In the genomic region with DNA sequence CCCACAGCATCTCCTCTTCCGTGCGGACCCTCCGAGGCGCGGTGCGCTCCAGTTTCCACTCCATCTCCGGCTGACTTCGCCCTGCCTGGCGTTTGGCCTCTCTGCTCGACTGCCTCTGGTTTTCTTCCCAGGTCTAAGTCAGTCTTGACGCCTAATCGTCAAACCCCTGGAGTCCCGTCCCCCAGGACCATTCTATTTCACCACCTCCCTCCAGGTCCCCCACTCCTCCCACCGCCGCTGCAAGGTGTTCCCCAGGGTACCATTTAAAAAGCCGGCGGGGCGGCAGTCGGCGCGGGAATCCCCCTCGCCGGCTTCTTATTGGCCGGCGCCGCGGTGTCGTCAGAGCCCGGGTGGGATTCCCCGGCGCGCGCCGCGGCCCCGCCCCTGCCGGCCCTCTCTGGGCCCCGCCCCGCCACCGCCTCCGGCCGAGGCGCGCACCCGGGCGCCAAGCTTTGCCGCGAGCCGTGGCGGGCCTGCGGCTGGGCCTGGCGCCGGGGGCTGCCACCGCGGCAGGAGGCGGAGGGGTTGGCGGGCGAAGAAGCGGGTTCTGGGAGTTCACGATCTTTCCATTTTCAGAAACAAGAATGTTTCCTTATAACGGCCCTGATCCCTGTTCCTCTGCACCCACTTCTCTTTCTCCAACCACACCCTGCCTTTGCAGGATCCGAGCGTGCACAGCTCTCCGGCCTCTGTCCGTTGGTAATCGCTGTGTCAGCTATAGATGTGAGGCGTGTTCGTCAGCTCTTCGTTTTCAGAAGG, we compare ENCODE assay signal across 8 cellular contexts. TPM values are rescaled to one million over a fixed set of nuclear protein-coding genes. Genes with fewer than 3 reads are reported as not detected.
DNase-seq lines count a peak whose midpoint lies in the region; ATAC-seq and TF ChIP-seq lines count a peak whose summit lies in the region.

Gene CDC20B, minus strand, starts transcription at position 241 of the 759 bp plus-strand sequence. Its CDS starts 177 bp downstream, at position 64.

- H3K4me3 Mint-ChIP-seq in Calu3 (ENCODE audit: low read depth, unreplicated experiment) (peak within 1 kb of the TSS; percentile 74), nephron progenitor cell (peak within 1 kb of the TSS; percentile 87)

- no peaks in the 10 kb centered on the region for H3K36me3 ChIP-seq in PC-9 (ENCODE audit: low read depth)

- peak within 1 kb of the TSS; percentile 78 for H2AFZ ChIP-seq in PC-9

- no peaks in the 10 kb centered on the region for H3K9me2 ChIP-seq in PC-9 (ENCODE audit: insufficient read depth)

- peak; percentile 89 for ATAC-seq in GM21515 (IDR thresholded peaks at IDR 0.05; ENCODE audit: unreplicated experiment)

- H3K4me1 Mint-ChIP-seq in Calu3 (ENCODE audit: low read depth, unreplicated experiment): peaks cover 22% of the 10 kb centered on the region
- peaks cover 30% of the 10 kb centered on the region for H3K4me1 Mint-ChIP-seq in nephron progenitor cell

- BruUV-seq in Calu3 (replicated peaks; lab: Mats Ljungman, UMichigan) (no TSS peak), PC-9 (replicated peaks; lab: Mats Ljungman, UMichigan) (no TSS peak)

- H3K9me3 Mint-ChIP-seq in Calu3 (ENCODE audit: low read depth, unreplicated experiment) (no peaks in the 10 kb centered on the region), nephron progenitor cell (no peaks in the 10 kb centered on the region)

- no peak within 1 kb of the TSS for H3K27ac ChIP-seq in PC-9

- peak within 1 kb of the TSS; percentile 78 for H3K4me2 ChIP-seq in PC-9

- CTCF ChIA-PET in Calu3 (lab: Charles Lee) (interaction anchor here (0.7 kb wide), 1 partner anchor 12 kb away, joined by 5 read pairs; no protein-coding TSS in a partner anchor), PC-9 (lab: Charles Lee) (interaction anchor here (0.6 to 0.9 kb wide), 3 partner anchors 13 to 1088 kb away, joined by 3 read pairs; partner anchors contain the start of gene GPX8)

- TF ChIP-seq CTCF in Calu3 (IDR thresholded peaks at IDR 0.05; ENCODE audit: unreplicated experiment) (no peak), PC-9 (conservative IDR thresholded peaks at IDR 0.05) (no peak), fibroblast of mammary gland (conservative IDR thresholded peaks at IDR 0.05; ENCODE audit: control insufficient read depth, insufficient read depth, low read depth, low read length) (no peak), nephron progenitor cell (IDR thresholded peaks at IDR 0.05) (no peak)

- intact Hi-C loops in Calu3 (cut with micrococcal nuclease; ENCODE audit: unreplicated experiment) (loop anchor here (2.0 to 10.0 kb wide), 4 partner anchors 59 to 762 kb away; partner anchors contain the start of gene CCNO), PC-9 (cut with micrococcal nuclease; ENCODE audit: unreplicated experiment) (loop anchor here (2.0 to 10.0 kb wide), 7 partner anchors 54 to 764 kb away; partner anchors contain the start of genes DHX29, MCIDAS and MTREX)

- H3K27me3 Mint-ChIP-seq in Calu3 (ENCODE audit: unreplicated experiment): peaks cover 9% of the 10 kb centered on the region
- peaks cover 79% of the 10 kb centered on the region for H3K27me3 Mint-ChIP-seq in nephron progenitor cell (ENCODE audit: low read depth, poor library complexity)

- POLR2A ChIA-PET in PC-9 (lab: Charles Lee; ENCODE audit: unreplicated experiment): interaction anchor here (0.7 kb wide), 1 partner anchor 17 kb away, joined by 10 read pairs; no protein-coding TSS in a partner anchor

- no peaks in the 10 kb centered on the region for H3K27me3 ChIP-seq in PC-9 (ENCODE audit: insufficient read depth, low read depth)

- H3K9me3 ChIP-seq in PC-9 (ENCODE audit: insufficient read depth, low read depth): no peaks in the 10 kb centered on the region

- DNase-seq in Calu3 (peak; percentile 86), HUDEP-2 (lab: John Stamatoyannopoulos, UW; ENCODE audit: unreplicated experiment in 76 of 76) (peak in 51 of 76 experiments; percentile 3 to 68 (median 35)), PC-9 (peak in 1 of 2 experiments; percentile 65), fibroblast of mammary gland (ENCODE audit: low read depth) (peak; percentile 54), nephron progenitor cell (peak; percentile 89)
- DNase-seq in activated T-cell treated with anti-CD3 and anti-CD28 coated beads, Interleukin-2, amount 50 U/mL, for 48 hours: peak; percentile 80 to 84
- DNase-seq in stimulated activated naive CD4-positive, alpha-beta T cell treated with Interleukin-2 at 50 U/mL for 16 hours (lab: John Stamatoyannopoulos, UW): peak; percentile 70

- H3K4me1 ChIP-seq in PC-9 (replicated peaks; ENCODE audit: insufficient read depth): peaks cover 20% of the 10 kb centered on the region

- no peaks in the 10 kb centered on the region for H3K79me2 ChIP-seq in PC-9 (ENCODE audit: low read depth)

- H4K20me1 ChIP-seq in PC-9 (ENCODE audit: insufficient read depth): no peaks in the 10 kb centered on the region

- H3K36me3 Mint-ChIP-seq in Calu3 (ENCODE audit: insufficient read depth, unreplicated experiment): peaks cover 18% of the 10 kb centered on the region
- H3K36me3 Mint-ChIP-seq in nephron progenitor cell (ENCODE audit: low read depth): no peaks in the 10 kb centered on the region

- H3K4me3 ChIP-seq in PC-9 (peak within 1 kb of the TSS; percentile 54), fibroblast of mammary gland (ENCODE audit: control insufficient read depth, low read depth, low read length) (peak within 1 kb of the TSS; percentile 55)

- H3K27ac Mint-ChIP-seq in Calu3 (ENCODE audit: unreplicated experiment) (no peak within 1 kb of the TSS), nephron progenitor cell (no peak within 1 kb of the TSS)

- H3F3A ChIP-seq in PC-9 (ENCODE audit: insufficient read depth, low read depth): peaks cover 4% of the 10 kb centered on the region; the same call in 1 of the 2 replicates

RNA-seq across cellular contexts. Expression of gene CDC20B, which starts in this region (rescaled TPM):
- total RNA-seq in Calu3 (2022): not detected in 2 replicates
- not detected in 2 replicates for total RNA-seq in PC-9 (2021)

Comparison
In these comparisons a context has a peak if more than half of its experiments do, and no peak if none do; other contexts are left out.
1. Peak in DNase-seq in Calu3; RNA of the gene not detected or under 1 TPM.